8 cellular contexts compared by ENCODE assay signal in genomic region chr17:30824002-30824355, GRCh38. TPM values are rescaled to one million over a fixed set of nuclear protein-coding genes. Genes with fewer than 3 reads are reported as not detected.
A peak's percentile ranks its signal among the peaks of the same experiment; 100 is the strongest.
DNase-seq lines count a peak whose midpoint lies in the region; ATAC-seq, FAIRE-seq and TF ChIP-seq lines count a peak whose summit lies in the region.

No MANE protein-coding gene starts in this region.

- no peaks in the 10 kb centered on the region for H3K27me3 Mint-ChIP-seq in CD4-positive, CD25-positive, alpha-beta regulatory T cell
- H3K27me3 Mint-ChIP-seq in dendritic cell treated with granulocyte-macrophage colony-stimulating factor and Interleukin-4, amounts not matched to agents 40 ng/mL and 50 ng/mL, for 4 days, result no peaks in the 10 kb centered on the region
- H3K27me3 Mint-ChIP-seq in memory B cell, result no peaks in the 10 kb centered on the region
- H3K27me3 Mint-ChIP-seq in type B pancreatic cell, result no peaks in the 10 kb centered on the region

- peak overlapping the region; percentile 97 for H3K4me3 ChIP-seq in CD4-positive, CD25-positive, alpha-beta regulatory T cell (ENCODE audit: low read depth, low read length)
- peak overlapping the region; percentile 92 for H3K4me3 ChIP-seq in SK-N-MC

- TF ChIP-seq POLR2A in H54 (IDR thresholded peaks at IDR 0.05; ENCODE audit: low read depth, low read length), result no peak

- H3K4me3 Mint-ChIP-seq in CD4-positive, CD25-positive, alpha-beta regulatory T cell, result peak overlapping the region; percentile 93 to 100 (median 96)
- H3K4me3 Mint-ChIP-seq in dendritic cell treated with granulocyte-macrophage colony-stimulating factor and Interleukin-4, amounts not matched to agents 40 ng/mL and 50 ng/mL, for 4 days, result peak overlapping the region; percentile 100
- peak overlapping the region; percentile 98 for H3K4me3 Mint-ChIP-seq in memory B cell
- peak overlapping the region; percentile 96 for H3K4me3 Mint-ChIP-seq in type B pancreatic cell

- H3K27ac Mint-ChIP-seq in CD4-positive, CD25-positive, alpha-beta regulatory T cell, result peak overlapping the region; percentile 94 to 97 (median 96)
- H3K27ac Mint-ChIP-seq in dendritic cell treated with granulocyte-macrophage colony-stimulating factor and Interleukin-4, amounts not matched to agents 40 ng/mL and 50 ng/mL, for 4 days, result peak overlapping the region; percentile 95
- H3K27ac Mint-ChIP-seq in memory B cell, result peak overlapping the region; percentile 88
- H3K27ac Mint-ChIP-seq in type B pancreatic cell, result peak overlapping the region; percentile 74

- H3K4me1 ChIP-seq in CD4-positive, CD25-positive, alpha-beta regulatory T cell (ENCODE audit: control insufficient read depth, insufficient read depth, low read length, poor library complexity, severe bottlenecking), result peaks cover 49% of the 10 kb centered on the region

- no peak for ATAC-seq in CD4-positive, CD25-positive, alpha-beta regulatory T cell (ENCODE audit: low read depth in 2 of 2)
- ATAC-seq in memory B cell (ENCODE audit: low read depth) (no peak), GM18511 (IDR thresholded peaks at IDR 0.05; ENCODE audit: unreplicated experiment) (no peak), HG03280 (IDR thresholded peaks at IDR 0.05; ENCODE audit: unreplicated experiment) (no peak)

- peaks cover 18 to 51% (median 38%) of the 10 kb centered on the region in 4 donors for H3K4me1 Mint-ChIP-seq in CD4-positive, CD25-positive, alpha-beta regulatory T cell
- H3K4me1 Mint-ChIP-seq in dendritic cell treated with granulocyte-macrophage colony-stimulating factor and Interleukin-4, amounts not matched to agents 40 ng/mL and 50 ng/mL, for 4 days (ENCODE audit: low read depth), result peaks cover 50% of the 10 kb centered on the region
- H3K4me1 Mint-ChIP-seq in memory B cell (peaks cover 27% of the 10 kb centered on the region), type B pancreatic cell (ENCODE audit: unreplicated experiment) (peaks cover 9% of the 10 kb centered on the region)

- DNase-seq in CD4-positive, CD25-positive, alpha-beta regulatory T cell, result peak in 2 of 3 donors; percentile 10 to 38
- peak; percentile 20 for DNase-seq in H54 (ENCODE audit: insufficient read length, low spot score)
- no peak for DNase-seq in SK-N-MC (ENCODE audit: low read depth, low spot score)
- no peak for DNase-seq in memory B cell (ENCODE audit: low spot score in 2 of 2)
- DNase-seq in type B pancreatic cell (ENCODE audit: extremely low spot score, unreplicated experiment), result no peak

- intact Hi-C loops in dendritic cell treated with granulocyte-macrophage colony-stimulating factor and Interleukin-4, amounts not matched to agents 40 ng/mL and 50 ng/mL, for 4 days (cut with micrococcal nuclease), result loop anchor here (5.0 kb wide), 1 partner anchor 347 kb away; the partner anchor contains the start of gene GOSR1

- H3K9ac ChIP-seq in SK-N-MC (ENCODE audit: insufficient read length), result peak overlapping the region; percentile 79

- H3K27me3 ChIP-seq in CD4-positive, CD25-positive, alpha-beta regulatory T cell (ENCODE audit: control insufficient read depth, insufficient read depth, low read length), result no peaks in the 10 kb centered on the region

- no peaks in the 10 kb centered on the region for H3K36me3 Mint-ChIP-seq in CD4-positive, CD25-positive, alpha-beta regulatory T cell
- H3K36me3 Mint-ChIP-seq in dendritic cell treated with granulocyte-macrophage colony-stimulating factor and Interleukin-4, amounts not matched to agents 40 ng/mL and 50 ng/mL, for 4 days (ENCODE audit: low read depth), result peaks cover 17% of the 10 kb centered on the region
- H3K36me3 Mint-ChIP-seq in memory B cell (peaks cover 2% of the 10 kb centered on the region), type B pancreatic cell (no peaks in the 10 kb centered on the region)

- FAIRE-seq in H54 (lab: Jason Lieb, UNC), result no peak

- H3K9me3 ChIP-seq in CD4-positive, CD25-positive, alpha-beta regulatory T cell (ENCODE audit: control insufficient read depth in 2 of 2, low read length in 2 of 2), result no peaks in the 10 kb centered on the region
- no peaks in the 10 kb centered on the region for H3K9me3 ChIP-seq in SK-N-MC (ENCODE audit: low read depth, low read length)

- H3K27ac ChIP-seq in CD4-positive, CD25-positive, alpha-beta regulatory T cell (ENCODE audit: insufficient read depth, low read length, poor library complexity, severe bottlenecking), result peak overlapping the region; percentile 78
- H3K27ac ChIP-seq in SK-N-MC, result peak overlapping the region; percentile 48; the same call in 1 of the 2 replicates

- no peaks in the 10 kb centered on the region for H3K36me3 ChIP-seq in CD4-positive, CD25-positive, alpha-beta regulatory T cell (ENCODE audit: control insufficient read depth, insufficient read depth, low read length)
- peaks cover 3% of the 10 kb centered on the region for H3K36me3 ChIP-seq in SK-N-MC (ENCODE audit: insufficient read depth, low read length)

- TF ChIP-seq CTCF in type B pancreatic cell (conservative IDR thresholded peaks at IDR 0.05), result no peak

- H3K9me3 Mint-ChIP-seq in CD4-positive, CD25-positive, alpha-beta regulatory T cell, result no peaks in the 10 kb centered on the region
- no peaks in the 10 kb centered on the region for H3K9me3 Mint-ChIP-seq in dendritic cell treated with granulocyte-macrophage colony-stimulating factor and Interleukin-4, amounts not matched to agents 40 ng/mL and 50 ng/mL, for 4 days
- H3K9me3 Mint-ChIP-seq in memory B cell (no peaks in the 10 kb centered on the region), type B pancreatic cell (no peaks in the 10 kb centered on the region)

RNA-seq across cellular contexts. Expression of gene CRLF3, which starts 0.5 kb away (rescaled TPM):
- 76.2 TPM for total RNA-seq in CD4-positive, CD25-positive, alpha-beta regulatory T cell
- 100 to 1,000 TPM; 101 to 169 (median 131) TPM for polyA plus RNA-seq in CD4-positive, CD25-positive, alpha-beta regulatory T cell
- total RNA-seq in type B pancreatic cell (ENCODE audit: low replicate concordance), result 7.5 and 9.0 TPM in 2 replicates

RNA-seq across cellular contexts. Expression of gene ATAD5, which starts 7.8 kb away (rescaled TPM):
- total RNA-seq in CD4-positive, CD25-positive, alpha-beta regulatory T cell, result 5.7 TPM
- 1 to 10 TPM in 3 of 4 donors, under 1 TPM in 1; 0.72 to 1.5 (median 1.2) TPM for polyA plus RNA-seq in CD4-positive, CD25-positive, alpha-beta regulatory T cell
- 5.8 and 14.3 TPM in 2 replicates for total RNA-seq in type B pancreatic cell (ENCODE audit: low replicate concordance)

Comparison
In these comparisons a context has a peak if more than half of its experiments do, and no peak if none do; other contexts are left out.
1. DNase-seq: peak in CD4-positive, CD25-positive, alpha-beta regulatory T cell (2 of 3) and H54 (single experiment); none in SK-N-MC (single experiment), memory B cell (0 of 2) and type B pancreatic cell (single experiment).
2. Peak in every context shown above with its lines, with median percentiles within 50 percentile points of each other: H3K27ac Mint-ChIP-seq and H3K4me3 Mint-ChIP-seq.